ENCODE assay signal across 1 cellular context in the genomic region with DNA sequence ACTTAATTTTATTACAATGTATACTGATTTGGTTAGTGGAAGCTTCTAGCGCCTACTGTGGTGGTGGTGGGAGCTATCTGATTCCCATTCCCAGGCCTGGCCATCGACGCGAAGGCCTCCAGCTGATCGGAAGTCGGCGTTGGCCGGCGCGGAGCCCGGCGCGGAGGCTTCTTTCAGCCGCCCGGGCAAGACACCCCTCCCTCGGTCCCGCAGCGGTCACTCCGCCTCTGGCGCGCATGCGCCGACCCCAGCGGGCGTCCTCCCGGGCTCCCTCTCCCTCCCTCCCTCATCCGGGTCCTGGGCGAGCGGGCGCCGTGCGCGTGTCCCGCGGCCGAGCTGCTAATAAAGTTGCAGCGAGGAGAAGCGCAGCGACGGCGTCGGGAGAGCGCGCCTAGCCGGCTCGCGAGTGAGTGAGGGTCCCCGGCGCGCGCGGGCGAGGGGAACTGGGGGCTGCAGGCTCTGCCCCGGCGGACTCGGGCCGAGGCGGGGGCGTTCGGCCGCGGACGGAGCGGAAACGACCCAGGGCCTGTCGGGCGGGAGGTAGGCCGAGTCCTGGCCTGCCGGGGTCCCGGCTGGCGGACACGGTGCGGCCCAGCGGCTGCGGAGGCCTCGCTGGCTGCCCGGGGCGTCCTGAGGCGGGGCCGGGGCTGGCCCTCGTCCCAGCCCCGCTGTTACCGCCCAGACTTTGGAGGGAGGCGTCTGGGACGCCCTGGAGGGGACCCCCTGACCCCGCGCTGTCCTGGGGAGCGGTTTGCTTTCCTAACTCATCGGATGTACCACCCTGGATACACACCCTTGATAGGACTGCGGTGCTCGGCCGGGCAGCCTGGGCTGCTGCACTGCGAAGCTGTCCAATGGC.
TF ChIP-seq lines count a peak whose summit lies in the region.

Gene SMAD5 (plus strand): TSS at position 289 of the 859 bp plus-strand sequence. CDS start 20,916 bp downstream, outside the sequence.

TF ChIP-seq in HepG2, 621 proteins besides CTCF, POLR2A, EP300 and RAD21 (continued from another document and continues in another):
- TF ChIP-seq, protein P1, sequence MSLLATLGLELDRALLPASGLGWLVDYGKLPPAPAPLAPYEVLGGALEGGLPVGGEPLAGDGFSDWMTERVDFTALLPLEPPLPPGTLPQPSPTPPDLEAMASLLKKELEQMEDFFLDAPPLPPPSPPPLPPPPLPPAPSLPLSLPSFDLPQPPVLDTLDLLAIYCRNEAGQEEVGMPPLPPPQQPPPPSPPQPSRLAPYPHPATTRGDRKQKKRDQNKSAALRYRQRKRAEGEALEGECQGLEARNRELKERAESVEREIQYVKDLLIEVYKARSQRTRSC (CRISPR knock-in tag; IDR thresholded peaks at IDR 0.05; ENCODE audit: low read depth), result peak; percentile 75
- TF ChIP-seq MTF1 (CRISPR knock-in tag; IDR thresholded peaks at IDR 0.05), result no peak; the same call in 1 of the 2 replicates
- TF ChIP-seq ZNF703 (CRISPR knock-in tag; IDR thresholded peaks at IDR 0.05; ENCODE audit: borderline replicate concordance), result no peak
- peak; percentile 44 for TF ChIP-seq ZNF782 (CRISPR knock-in tag; IDR thresholded peaks at IDR 0.05; ENCODE audit: borderline replicate concordance)
- TF ChIP-seq NKX3-1 (CRISPR knock-in tag; IDR thresholded peaks at IDR 0.05), result no peak; the same call in 1 of the 2 replicates
- TF ChIP-seq IRX3 (CRISPR knock-in tag; IDR thresholded peaks at IDR 0.05; ENCODE audit: borderline replicate concordance, low read depth), result peak; percentile 7; the same call in 1 of the 2 replicates
- no peak for TF ChIP-seq ZFP90 (CRISPR knock-in tag; IDR thresholded peaks at IDR 0.05; ENCODE audit: borderline replicate concordance)
- peak; percentile 98 for TF ChIP-seq KMT2A (CRISPR knock-in tag; IDR thresholded peaks at IDR 0.05)
- peak; percentile 67; the same call in 1 of the 2 replicates for TF ChIP-seq AFF4 (CRISPR knock-in tag; IDR thresholded peaks at IDR 0.05)
- TF ChIP-seq, protein P2, sequence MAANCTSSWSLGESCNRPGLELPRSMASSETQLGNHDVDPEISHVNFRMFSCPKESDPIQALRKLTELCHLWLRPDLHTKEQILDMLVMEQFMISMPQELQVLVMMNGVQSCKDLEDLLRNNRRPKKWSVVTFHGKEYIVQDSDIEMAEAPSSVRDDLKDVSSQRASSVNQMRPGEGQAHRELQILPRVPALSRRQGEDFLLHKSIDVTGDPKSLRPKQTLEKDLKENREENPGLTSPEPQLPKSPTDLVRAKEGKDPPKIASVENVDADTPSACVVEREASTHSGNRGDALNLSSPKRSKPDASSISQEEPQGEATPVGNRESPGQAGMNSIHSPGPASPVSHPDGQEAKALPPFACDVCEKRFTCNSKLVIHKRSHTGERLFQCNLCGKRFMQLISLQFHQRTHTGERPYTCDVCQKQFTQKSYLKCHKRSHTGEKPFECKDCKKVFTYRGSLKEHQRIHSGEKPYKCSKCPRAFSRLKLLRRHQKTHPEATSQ (CRISPR knock-in tag; IDR thresholded peaks at IDR 0.05; ENCODE audit: borderline replicate concordance), result no peak
- TF ChIP-seq, protein P3, sequence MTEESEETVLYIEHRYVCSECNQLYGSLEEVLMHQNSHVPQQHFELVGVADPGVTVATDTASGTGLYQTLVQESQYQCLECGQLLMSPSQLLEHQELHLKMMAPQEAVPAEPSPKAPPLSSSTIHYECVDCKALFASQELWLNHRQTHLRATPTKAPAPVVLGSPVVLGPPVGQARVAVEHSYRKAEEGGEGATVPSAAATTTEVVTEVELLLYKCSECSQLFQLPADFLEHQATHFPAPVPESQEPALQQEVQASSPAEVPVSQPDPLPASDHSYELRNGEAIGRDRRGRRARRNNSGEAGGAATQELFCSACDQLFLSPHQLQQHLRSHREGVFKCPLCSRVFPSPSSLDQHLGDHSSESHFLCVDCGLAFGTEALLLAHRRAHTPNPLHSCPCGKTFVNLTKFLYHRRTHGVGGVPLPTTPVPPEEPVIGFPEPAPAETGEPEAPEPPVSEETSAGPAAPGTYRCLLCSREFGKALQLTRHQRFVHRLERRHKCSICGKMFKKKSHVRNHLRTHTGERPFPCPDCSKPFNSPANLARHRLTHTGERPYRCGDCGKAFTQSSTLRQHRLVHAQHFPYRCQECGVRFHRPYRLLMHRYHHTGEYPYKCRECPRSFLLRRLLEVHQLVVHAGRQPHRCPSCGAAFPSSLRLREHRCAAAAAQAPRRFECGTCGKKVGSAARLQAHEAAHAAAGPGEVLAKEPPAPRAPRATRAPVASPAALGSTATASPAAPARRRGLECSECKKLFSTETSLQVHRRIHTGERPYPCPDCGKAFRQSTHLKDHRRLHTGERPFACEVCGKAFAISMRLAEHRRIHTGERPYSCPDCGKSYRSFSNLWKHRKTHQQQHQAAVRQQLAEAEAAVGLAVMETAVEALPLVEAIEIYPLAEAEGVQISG (CRISPR knock-in tag; IDR thresholded peaks at IDR 0.05), result peak; percentile 78
- TF ChIP-seq ZNF331 (CRISPR knock-in tag; IDR thresholded peaks at IDR 0.05), result peak; percentile 89
- peak; percentile 94 for TF ChIP-seq ZNF772 (CRISPR knock-in tag; IDR thresholded peaks at IDR 0.05)
- TF ChIP-seq SMARCC2 (IDR thresholded peaks at IDR 0.05), result no peak
- TF ChIP-seq ZNF317 (CRISPR knock-in tag; IDR thresholded peaks at IDR 0.05), result no peak
- TF ChIP-seq ISL2 (CRISPR knock-in tag; IDR thresholded peaks at IDR 0.05), result 0 out of 2 replicates have a peak, but pooled peaks have one; percentile 8
- TF ChIP-seq HNRNPUL1 (IDR thresholded peaks at IDR 0.05; ENCODE audit: low read depth, low read length), result no peak; the same call in 1 of the 2 replicates
- peak; percentile 100 for TF ChIP-seq ZFY (CRISPR knock-in tag; IDR thresholded peaks at IDR 0.05)
- TF ChIP-seq, protein P4, sequence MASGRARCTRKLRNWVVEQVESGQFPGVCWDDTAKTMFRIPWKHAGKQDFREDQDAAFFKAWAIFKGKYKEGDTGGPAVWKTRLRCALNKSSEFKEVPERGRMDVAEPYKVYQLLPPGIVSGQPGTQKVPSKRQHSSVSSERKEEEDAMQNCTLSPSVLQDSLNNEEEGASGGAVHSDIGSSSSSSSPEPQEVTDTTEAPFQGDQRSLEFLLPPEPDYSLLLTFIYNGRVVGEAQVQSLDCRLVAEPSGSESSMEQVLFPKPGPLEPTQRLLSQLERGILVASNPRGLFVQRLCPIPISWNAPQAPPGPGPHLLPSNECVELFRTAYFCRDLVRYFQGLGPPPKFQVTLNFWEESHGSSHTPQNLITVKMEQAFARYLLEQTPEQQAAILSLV (CRISPR knock-in tag; IDR thresholded peaks at IDR 0.05; ENCODE audit: borderline replicate concordance), result peak; percentile 77; the same call in 1 of the 2 replicates
- TF ChIP-seq ZNF644 (CRISPR knock-in tag; IDR thresholded peaks at IDR 0.05; ENCODE audit: low read depth), result no peak
- TF ChIP-seq, protein P5, sequence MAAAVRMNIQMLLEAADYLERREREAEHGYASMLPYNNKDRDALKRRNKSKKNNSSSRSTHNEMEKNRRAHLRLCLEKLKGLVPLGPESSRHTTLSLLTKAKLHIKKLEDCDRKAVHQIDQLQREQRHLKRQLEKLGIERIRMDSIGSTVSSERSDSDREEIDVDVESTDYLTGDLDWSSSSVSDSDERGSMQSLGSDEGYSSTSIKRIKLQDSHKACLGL (CRISPR knock-in tag; IDR thresholded peaks at IDR 0.05), result peak; percentile 92
- no peak for TF ChIP-seq NR2F6 (IDR thresholded peaks at IDR 0.05)
- no peak for TF ChIP-seq NR2F6 (CRISPR knock-in tag; IDR thresholded peaks at IDR 0.05)
- peak; percentile 92; the same call in 1 of the 2 replicates for TF ChIP-seq HOXA9 (CRISPR knock-in tag; IDR thresholded peaks at IDR 0.05; ENCODE audit: borderline replicate concordance)
- TF ChIP-seq SNAI1 (CRISPR knock-in tag; IDR thresholded peaks at IDR 0.05; ENCODE audit: borderline replicate concordance), result no peak
- TF ChIP-seq CHD2 (IDR thresholded peaks at IDR 0.05; ENCODE audit: low read depth, low read length), result 0 out of 2 replicates have a peak, but pooled peaks have one; percentile 42
- TF ChIP-seq ZKSCAN5 (CRISPR knock-in tag; IDR thresholded peaks at IDR 0.05), result no peak
- TF ChIP-seq NAIF1 (CRISPR knock-in tag; IDR thresholded peaks at IDR 0.05; ENCODE audit: borderline replicate concordance), result no peak
- TF ChIP-seq HNF4G (IDR thresholded peaks at IDR 0.05; ENCODE audit: borderline replicate concordance, low read depth, low read length), result no peak
- TF ChIP-seq HNF4G (CRISPR knock-in tag; IDR thresholded peaks at IDR 0.05; ENCODE audit: borderline replicate concordance, low read depth), result 0 out of 2 replicates have a peak, but pooled peaks have one; percentile 17
- TF ChIP-seq, protein P6, sequence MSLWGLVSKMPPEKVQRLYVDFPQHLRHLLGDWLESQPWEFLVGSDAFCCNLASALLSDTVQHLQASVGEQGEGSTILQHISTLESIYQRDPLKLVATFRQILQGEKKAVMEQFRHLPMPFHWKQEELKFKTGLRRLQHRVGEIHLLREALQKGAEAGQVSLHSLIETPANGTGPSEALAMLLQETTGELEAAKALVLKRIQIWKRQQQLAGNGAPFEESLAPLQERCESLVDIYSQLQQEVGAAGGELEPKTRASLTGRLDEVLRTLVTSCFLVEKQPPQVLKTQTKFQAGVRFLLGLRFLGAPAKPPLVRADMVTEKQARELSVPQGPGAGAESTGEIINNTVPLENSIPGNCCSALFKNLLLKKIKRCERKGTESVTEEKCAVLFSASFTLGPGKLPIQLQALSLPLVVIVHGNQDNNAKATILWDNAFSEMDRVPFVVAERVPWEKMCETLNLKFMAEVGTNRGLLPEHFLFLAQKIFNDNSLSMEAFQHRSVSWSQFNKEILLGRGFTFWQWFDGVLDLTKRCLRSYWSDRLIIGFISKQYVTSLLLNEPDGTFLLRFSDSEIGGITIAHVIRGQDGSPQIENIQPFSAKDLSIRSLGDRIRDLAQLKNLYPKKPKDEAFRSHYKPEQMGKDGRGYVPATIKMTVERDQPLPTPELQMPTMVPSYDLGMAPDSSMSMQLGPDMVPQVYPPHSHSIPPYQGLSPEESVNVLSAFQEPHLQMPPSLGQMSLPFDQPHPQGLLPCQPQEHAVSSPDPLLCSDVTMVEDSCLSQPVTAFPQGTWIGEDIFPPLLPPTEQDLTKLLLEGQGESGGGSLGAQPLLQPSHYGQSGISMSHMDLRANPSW (CRISPR knock-in tag; IDR thresholded peaks at IDR 0.05; ENCODE audit: borderline replicate concordance), result no peak
- peak; percentile 61; the same call in 1 of the 2 replicates for TF ChIP-seq DR1 (CRISPR knock-in tag; IDR thresholded peaks at IDR 0.05)
- peak; percentile 56; the same call in 1 of the 2 replicates for TF ChIP-seq ZNF558 (CRISPR knock-in tag; IDR thresholded peaks at IDR 0.05; ENCODE audit: borderline replicate concordance)
- peak; percentile 86; the same call in 1 of the 2 replicates for TF ChIP-seq FOXK1 (CRISPR knock-in tag; IDR thresholded peaks at IDR 0.05; ENCODE audit: borderline replicate concordance, low read depth)
- peak; percentile 71 for TF ChIP-seq TAF1 (CRISPR knock-in tag; IDR thresholded peaks at IDR 0.05)
- peak; percentile 96 for TF ChIP-seq KMT2B (CRISPR knock-in tag; IDR thresholded peaks at IDR 0.05)
- TF ChIP-seq ZNF234 (CRISPR knock-in tag; conservative IDR thresholded peaks at IDR 0.05), result peak; percentile 55; the same call in 1 of the 2 replicates
- TF ChIP-seq ZNF570 (CRISPR knock-in tag; IDR thresholded peaks at IDR 0.05; ENCODE audit: borderline replicate concordance), result peak; percentile 89
- no peak for TF ChIP-seq CEBPZ (IDR thresholded peaks at IDR 0.05; ENCODE audit: low read length)
- TF ChIP-seq ZC3H4 (CRISPR knock-in tag; IDR thresholded peaks at IDR 0.05; ENCODE audit: borderline replicate concordance), result 0 out of 2 replicates have a peak, but pooled peaks have one; percentile 23
- no peak for TF ChIP-seq RFX3 (CRISPR knock-in tag; IDR thresholded peaks at IDR 0.05)
